ENCODE assay signal across 1 cellular context in genomic region chr6:35354361-35355135, GRCh38.
TF ChIP-seq lines count a peak whose summit lies in the region.

No MANE protein-coding gene starts in this region.

TF ChIP-seq in HepG2, 621 proteins besides CTCF, POLR2A, EP300 and RAD21:
- TF ChIP-seq FOSL2 (CRISPR knock-in tag; IDR thresholded peaks at IDR 0.05): peak; percentile 64
- no peak for TF ChIP-seq ZNF503 (CRISPR knock-in tag; IDR thresholded peaks at IDR 0.05)
- no peak for TF ChIP-seq KLF13 (CRISPR knock-in tag; IDR thresholded peaks at IDR 0.05)
- no peak for TF ChIP-seq KAT2B (IDR thresholded peaks at IDR 0.05; ENCODE audit: borderline replicate concordance, low read depth, low read length)
TF ChIP-seq in HepG2: peak in this region for 1.
